In genomic region chrX:104330966-104331365, GRCh38 we compare ENCODE assay signal across 19 cellular contexts.
DNase-seq lines count a peak whose midpoint lies in the region; ATAC-seq, FAIRE-seq and TF ChIP-seq lines count a peak whose summit lies in the region.
"Had no signal": no experiment of that assay in that cellular context is flagged by ENCODE, and none has a peak within 500 bp of the region (broad histone marks: within the 10 kb centered on the region; RNA-seq: fewer than 3 reads in every experiment).

No MANE protein-coding gene starts in this region.

- no peaks in the 10 kb centered on the region for H3K4me1 ChIP-seq in CD4-positive, alpha-beta memory T cell (ENCODE audit: insufficient read depth, low read length)

- FAIRE-seq in bronchial epithelial cell (lab: Jason Lieb, UNC): no peak
- FAIRE-seq: D721Med, GM18507 had no signal

- no peak for TF ChIP-seq CTCF in bronchial epithelial cell (IDR thresholded peaks at IDR 0.05; ENCODE audit: insufficient read depth, low read length, severe bottlenecking)

- no peak overlapping the region for H3K27ac Mint-ChIP-seq in CD4-positive, alpha-beta memory T cell
- H3K27ac Mint-ChIP-seq in effector memory CD8-positive, alpha-beta T cell: no peak overlapping the region
- H3K27ac Mint-ChIP-seq: activated naive CD4-positive, alpha-beta T cell treated with anti-CD3 and anti-CD28 coated beads for 36 hours; brain; H9 had no signal

- no peaks in the 10 kb centered on the region for H3K27me3 ChIP-seq in bronchial epithelial cell (ENCODE audit: control insufficient read depth, insufficient read depth, low read length)
- H3K27me3 ChIP-seq in CD4-positive, alpha-beta memory T cell (ENCODE audit: insufficient read depth, low read length): no peaks in the 10 kb centered on the region

- CTCF ChIA-PET in CD4-positive, alpha-beta memory T cell (lab: Charles Lee; ENCODE audit: partially characterized antibody): no interaction called here

- H3K4me3 ChIP-seq in bronchial epithelial cell (ENCODE audit: low read depth, low read length): no peak overlapping the region
- no peak overlapping the region for H3K4me3 ChIP-seq in CD4-positive, alpha-beta memory T cell (ENCODE audit: low read length in 2 of 2)

- DNase-seq in ACHN (peak; percentile 16), HT1080 (ENCODE audit: low read depth) (peak; percentile 89), bronchial epithelial cell (ENCODE audit: low read depth) (peak; percentile 26), glomerular visceral epithelial cell (ENCODE audit: extremely low spot score) (peak; percentile 12)
- DNase-seq in CD4-positive, alpha-beta memory T cell: no peak
- DNase-seq in effector memory CD8-positive, alpha-beta T cell: no peak
- DNase-seq: activated CD4-positive, alpha-beta T cell treated with anti-CD3 and anti-CD28 coated beads for 48 hours; activated naive CD4-positive, alpha-beta T cell treated with anti-CD3 and anti-CD28 coated beads for 36 hours; effector CD8-positive, alpha-beta T cell; H9; MM.1S; NCI-H2081; NCI-H524 had no signal

- H3K36me3 ChIP-seq in bronchial epithelial cell (ENCODE audit: control insufficient read depth, insufficient read depth, low read length): no peaks in the 10 kb centered on the region
- H3K36me3 ChIP-seq in CD4-positive, alpha-beta memory T cell (ENCODE audit: insufficient read depth, low read length): no peaks in the 10 kb centered on the region

- in situ Hi-C loops in ACHN (cut with HindIII; ENCODE audit: low pct_ligation_motif_present, low pct_unique_long_range_greater_than_20kb, low sequenced_read_pairs): no loop called here

- no peaks in the 10 kb centered on the region for H3K36me3 Mint-ChIP-seq in CD4-positive, alpha-beta memory T cell
- H3K36me3 Mint-ChIP-seq in effector memory CD8-positive, alpha-beta T cell (ENCODE audit: insufficient read depth): no peaks in the 10 kb centered on the region
- H3K36me3 Mint-ChIP-seq: brain had no signal

- H3K27me3 Mint-ChIP-seq in CD4-positive, alpha-beta memory T cell: peaks cover 3 to 4% of the 10 kb centered on the region in 2 donors
- no peaks in the 10 kb centered on the region for H3K27me3 Mint-ChIP-seq in effector memory CD8-positive, alpha-beta T cell
- H3K27me3 Mint-ChIP-seq: brain had no signal

- H3K27ac ChIP-seq in CD4-positive, alpha-beta memory T cell (ENCODE audit: low read depth, low read length): no peak overlapping the region

- H3K4me1 Mint-ChIP-seq in CD4-positive, alpha-beta memory T cell: no peaks in the 10 kb centered on the region
- no peaks in the 10 kb centered on the region for H3K4me1 Mint-ChIP-seq in effector memory CD8-positive, alpha-beta T cell (ENCODE audit: low read depth in 2 of 2)
- H3K4me1 Mint-ChIP-seq: brain, H9 had no signal

- intact Hi-C loops in CD4-positive, alpha-beta memory T cell (cut with micrococcal nuclease): no loop called here

- no peak for ATAC-seq in GM18498 (IDR thresholded peaks at IDR 0.05; ENCODE audit: unreplicated experiment)
- no peak for ATAC-seq in HG03460 (IDR thresholded peaks at IDR 0.05; ENCODE audit: unreplicated experiment)
- no peak for ATAC-seq in effector memory CD8-positive, alpha-beta T cell (replicated peaks)

- H3K9me3 Mint-ChIP-seq in CD4-positive, alpha-beta memory T cell: no peaks in the 10 kb centered on the region
- H3K9me3 Mint-ChIP-seq in effector memory CD8-positive, alpha-beta T cell: no peaks in the 10 kb centered on the region
- H3K9me3 Mint-ChIP-seq: activated naive CD4-positive, alpha-beta T cell treated with anti-CD3 and anti-CD28 coated beads for 36 hours had no signal

- POLR2A ChIA-PET in CD4-positive, alpha-beta memory T cell (lab: Charles Lee; ENCODE audit: partially characterized antibody): no interaction called here

- no peaks in the 10 kb centered on the region for H3K9me3 ChIP-seq in CD4-positive, alpha-beta memory T cell (ENCODE audit: control insufficient read depth in 1 of 2, low read length in 2 of 2)

- H3K4me3 Mint-ChIP-seq in CD4-positive, alpha-beta memory T cell: no peak overlapping the region
- H3K4me3 Mint-ChIP-seq in effector memory CD8-positive, alpha-beta T cell: no peak overlapping the region
- H3K4me3 Mint-ChIP-seq: activated naive CD4-positive, alpha-beta T cell treated with anti-CD3 and anti-CD28 coated beads for 36 hours; brain; H9; neural crest cell had no signal

Comparison
In these comparisons a context has a peak if more than half of its experiments do, and no peak if none do; other contexts are left out.
1. DNase-seq: peak in ACHN (single experiment), HT1080 (single experiment), bronchial epithelial cell (single experiment) and glomerular visceral epithelial cell (single experiment); none in CD4-positive, alpha-beta memory T cell (0 of 5) and effector memory CD8-positive, alpha-beta T cell (0 of 3).